In the genomic region with DNA sequence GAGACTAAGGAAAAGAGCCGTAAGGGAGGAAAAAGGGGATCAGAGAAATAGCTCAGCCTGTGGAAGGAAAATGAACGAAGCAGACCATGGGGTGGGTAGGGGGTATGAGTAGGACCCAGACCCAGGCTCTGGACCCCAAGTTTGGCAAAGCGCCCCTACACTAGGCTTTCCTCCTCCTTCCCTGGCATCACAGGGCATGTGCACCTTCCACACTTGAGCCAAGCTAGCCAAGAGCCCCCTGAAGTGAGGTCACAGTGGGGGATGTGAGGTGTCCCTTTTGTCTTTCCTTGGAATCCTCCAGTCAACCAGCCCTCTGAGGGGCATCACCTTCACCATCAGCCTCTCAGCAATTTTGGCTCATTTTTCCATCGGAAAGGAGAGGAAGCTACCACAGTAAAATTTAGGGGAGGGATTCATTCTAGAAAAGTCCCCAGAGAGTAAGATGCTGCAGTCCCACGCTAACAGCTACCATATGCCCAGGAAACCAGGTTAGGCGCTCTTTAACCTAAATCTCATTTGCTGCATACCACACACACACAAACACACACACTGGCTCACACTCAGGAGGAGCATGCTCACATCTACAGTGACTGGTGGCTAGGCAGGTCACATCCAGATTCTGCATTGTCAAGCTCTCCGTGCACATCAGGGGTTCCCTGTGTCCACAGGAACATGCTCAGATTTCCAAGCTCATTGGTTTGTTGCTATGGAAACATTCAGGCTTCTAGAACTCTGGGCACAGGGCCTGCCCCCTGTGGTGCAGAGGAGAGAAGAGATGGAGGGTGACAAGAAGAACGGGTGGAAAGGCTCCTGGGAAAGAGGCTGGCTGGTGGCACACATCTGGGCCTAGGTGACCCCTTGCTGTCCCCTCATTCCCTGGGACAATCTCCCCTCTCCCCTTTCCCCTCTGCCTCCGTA, we compare ENCODE assay signal across 11 cellular contexts. TPM values are rescaled to one million over a fixed set of nuclear protein-coding genes. Genes with fewer than 3 reads are reported as not detected.
DNase-seq lines count a peak whose midpoint lies in the region; ATAC-seq and TF ChIP-seq lines count a peak whose summit lies in the region.
"Had no signal": no experiment of that assay in that cellular context is flagged by ENCODE, and none has a peak within 500 bp of the region (broad histone marks: within the 10 kb centered on the region; RNA-seq: fewer than 3 reads in every experiment).

No MANE protein-coding gene starts in this region.

- H3K9me3 Mint-ChIP-seq in activated T-cell treated with anti-CD3 and anti-CD28 coated beads, Interleukin-2, amount 50 U/mL, for 24 hours = no peaks in the 10 kb centered on the region
- H3K9me3 Mint-ChIP-seq in activated T-cell treated with anti-CD3 and anti-CD28 coated beads, Interleukin-2, amount 50 U/mL, for 4 hours = no peaks in the 10 kb centered on the region

- no peaks in the 10 kb centered on the region for H3K27me3 Mint-ChIP-seq in activated T-cell treated with anti-CD3 and anti-CD28 coated beads, Interleukin-2, amount 50 U/mL, for 24 hours
- H3K27me3 Mint-ChIP-seq in activated T-cell treated with anti-CD3 and anti-CD28 coated beads, Interleukin-2, amount 50 U/mL, for 4 hours (ENCODE audit: low read depth) = no peaks in the 10 kb centered on the region

- no peak overlapping the region for H3K27ac Mint-ChIP-seq in activated T-cell treated with anti-CD3 and anti-CD28 coated beads, Interleukin-2, amount 50 U/mL, for 24 hours

- H3K4me1 Mint-ChIP-seq in activated T-cell treated with anti-CD3 and anti-CD28 coated beads, Interleukin-2, amount 50 U/mL, for 24 hours (ENCODE audit: low read depth) = peaks cover 5% of the 10 kb centered on the region
- H3K4me1 Mint-ChIP-seq in activated T-cell treated with anti-CD3 and anti-CD28 coated beads, Interleukin-2, amount 50 U/mL, for 4 hours (ENCODE audit: low read depth) = peaks cover 6% of the 10 kb centered on the region

- H3K36me3 Mint-ChIP-seq in activated T-cell treated with anti-CD3 and anti-CD28 coated beads, Interleukin-2, amount 50 U/mL, for 24 hours (ENCODE audit: low read depth) = no peaks in the 10 kb centered on the region
- H3K36me3 Mint-ChIP-seq in activated T-cell treated with anti-CD3 and anti-CD28 coated beads, Interleukin-2, amount 50 U/mL, for 4 hours (ENCODE audit: insufficient read depth) = no peaks in the 10 kb centered on the region

- ATAC-seq in activated T-cell treated with anti-CD3 and anti-CD28 coated beads, Interleukin-2, amount 50 U/mL, for 4 hours = no peak
- no peak for ATAC-seq in HG03378 (IDR thresholded peaks at IDR 0.05; ENCODE audit: unreplicated experiment)
- ATAC-seq in HG03342 (IDR thresholded peaks at IDR 0.05; ENCODE audit: unreplicated experiment) = no peak

- peak; percentile 8 for DNase-seq in activated T-cell treated with anti-CD3 and anti-CD28 coated beads, Interleukin-2, amount 50 U/mL, for 24 hours
- DNase-seq in activated T-cell treated with anti-CD3 and anti-CD28 coated beads, Interleukin-2, amount 50 U/mL, for 4 hours = no peak
- DNase-seq in NCI-H446 (lab: John Stamatoyannopoulos, UW) (peak; percentile 53 to 86), choroid plexus epithelial cell (ENCODE audit: low read depth) (peak; percentile 94), smooth muscle cell of the brain vasculature (ENCODE audit: low read depth, low spot score) (peak; percentile 87), GF-D8 (lab: John Stamatoyannopoulos, UW) (no peak)
- DNase-seq: activated naive CD4-positive, alpha-beta T cell treated with Interleukin-2 at 50 U/mL for 16 hours had no signal

- no peak overlapping the region for H3K4me3 Mint-ChIP-seq in activated T-cell treated with anti-CD3 and anti-CD28 coated beads, Interleukin-2, amount 50 U/mL, for 24 hours
- no peak overlapping the region for H3K4me3 Mint-ChIP-seq in activated T-cell treated with anti-CD3 and anti-CD28 coated beads, Interleukin-2, amount 50 U/mL, for 4 hours

- H3K4me3 ChIP-seq in choroid plexus epithelial cell (ENCODE audit: low read depth, low read length) = no peak overlapping the region
- H3K4me3 ChIP-seq: uterus had no signal

- no peak for TF ChIP-seq CTCF in choroid plexus epithelial cell (conservative IDR thresholded peaks at IDR 0.05; ENCODE audit: low read depth, low read length)

RNA-seq across cellular contexts. Expression of a gene that starts 9.9 kb away (rescaled TPM):
- total RNA-seq in activated T-cell treated with anti-CD3 and anti-CD28 coated beads, Interleukin-2, amount 50 U/mL, for 4 hours = 1 to 10 TPM; 1.3 to 1.8 (median 1.7) TPM
- total RNA-seq: mononuclear cell had no signal

RNA-seq across cellular contexts. Expression of a gene that starts 16.5 kb away (rescaled TPM):
- total RNA-seq in activated T-cell treated with anti-CD3 and anti-CD28 coated beads, Interleukin-2, amount 50 U/mL, for 4 hours = 10 to 100 TPM; 18.9 to 26.4 (median 20.0) TPM

Comparison
In these comparisons a context has a peak if more than half of its experiments do, and no peak if none do; other contexts are left out.
1. DNase-seq: peak in activated T-cell treated with anti-CD3 and anti-CD28 coated beads, Interleukin-2, amount 50 U/mL, for 24 hours (single experiment), NCI-H446 (2 of 2), choroid plexus epithelial cell (single experiment) and smooth muscle cell of the brain vasculature (single experiment); none in activated T-cell treated with anti-CD3 and anti-CD28 coated beads, Interleukin-2, amount 50 U/mL, for 4 hours (single experiment) and GF-D8 (single experiment).